ENCODE assay signal across 22 cellular contexts in genomic region chr5:42555797-42556196, GRCh38.
"Had no signal": no experiment of that assay in that cellular context is flagged by ENCODE, and none has a peak within 500 bp of the region (broad histone marks: within the 10 kb centered on the region; RNA-seq: fewer than 3 reads in every experiment).

No MANE protein-coding gene starts in this region.

- H3K36me3 ChIP-seq: esophagus muscularis mucosa, lower lobe of right lung, right atrium auricular region, vagina had no signal

- H3K4me3 ChIP-seq: esophagus muscularis mucosa, lower lobe of right lung, right atrium auricular region, testis, vagina had no signal

- DNase-seq: activated CD8-positive, alpha-beta memory T cell treated with anti-CD3 and anti-CD28 coated beads for 24 hours; activated effector memory CD4-positive, alpha-beta T cell treated with Interleukin-2 at 50 U/mL for 16 hours; activated naive CD4-positive, alpha-beta T cell treated with anti-CD3 and anti-CD28 coated beads for 36 hours; activated naive CD8-positive, alpha-beta T cell treated with anti-CD3 and anti-CD28 coated beads, Interleukin-2, amount 10 ng/mL, durations not matched to agents 7 days and 5 days; activated T-cell treated with anti-CD3 and anti-CD28 coated beads, Interleukin-2, amount 50 U/mL, for 72 hours; amniotic stem cell; effector CD4-positive, alpha-beta T cell; head of caudate nucleus; islet precursor cell; left colon; lower lobe of right lung; naive thymus-derived CD4-positive, alpha-beta T cell; small intestine; stimulated activated CD4-positive, alpha-beta T cell treated with anti-CD3 and anti-CD28 coated beads, Interleukin-2, amount 100 ng/mL, for 24 hours; stimulated activated naive CD8-positive, alpha-beta T cell treated with anti-CD3 and anti-CD28 coated beads, Interleukin-15, amount 100 ng/mL, for 72 hours; T1000; testis had no signal

- H3K9me3 ChIP-seq: esophagus muscularis mucosa, lower lobe of right lung, right atrium auricular region, testis, vagina had no signal

- H3K4me1 ChIP-seq: esophagus muscularis mucosa, lower lobe of right lung, testis, vagina had no signal

- H3K27me3 ChIP-seq: esophagus muscularis mucosa, right atrium auricular region, testis, vagina had no signal

- ATAC-seq: activated T-cell treated with anti-CD3 and anti-CD28 coated beads, Interleukin-2, amount 50 U/mL, for 72 hours; left colon; lower lobe of right lung; naive thymus-derived CD4-positive, alpha-beta T cell; stimulated activated effector memory CD8-positive, alpha-beta T cell treated with anti-CD3 and anti-CD28 coated beads, Interleukin-12 subunit alpha, Interleukin-12 subunit beta, amount 100 ng/mL, for 72 hours; stimulated activated naive CD8-positive, alpha-beta T cell treated with anti-CD3 and anti-CD28 coated beads, Interleukin-15, amount 100 ng/mL, for 72 hours; WTC11 had no signal

- H3K27ac ChIP-seq: esophagus muscularis mucosa, lower lobe of right lung, right atrium auricular region, testis, vagina had no signal
